38 cellular contexts compared by ENCODE assay signal in genomic region chr14:79370969-79371368, GRCh38.
"Had no signal": no experiment of that assay in that cellular context is flagged by ENCODE, and none has a peak within 500 bp of the region (broad histone marks: within the 10 kb centered on the region; RNA-seq: fewer than 3 reads in every experiment).

No MANE protein-coding gene starts in this region.

- ATAC-seq: activated CD8-positive, alpha-beta T cell treated with anti-CD3 and anti-CD28 coated beads for 36 hours; activated naive CD4-positive, alpha-beta T cell treated with anti-CD3 and anti-CD28 coated beads, Interleukin-2, amount 50 U/mL, for 72 hours; activated T-cell treated with anti-CD3 and anti-CD28 coated beads, Interleukin-2, amount 50 U/mL, for 4 hours; activated T-cell treated with anti-CD3 and anti-CD28 coated beads, Interleukin-2, amount 50 U/mL, for 72 hours; activated T-helper 17 cell treated with anti-CD3 and anti-CD28 coated beads, Interleukin-2, amount 50 U/mL, for 72 hours had no signal

- H3K27ac Mint-ChIP-seq: activated B cell treated with CpG ODN at 0.5 μM for 24 hours; activated CD4-positive, alpha-beta memory T cell treated with anti-CD3 and anti-CD28 coated beads for 36 hours; activated CD4-positive, alpha-beta T cell treated with anti-CD3 and anti-CD28 coated beads, Interleukin-2, amount 10 ng/mL, durations not matched to agents 24 days and 14 days; activated CD8-positive, alpha-beta T cell treated with anti-CD3 and anti-CD28 coated beads for 36 hours; activated naive CD4-positive, alpha-beta T cell treated with anti-CD3 and anti-CD28 coated beads for 36 hours; activated naive CD4-positive, alpha-beta T cell treated with anti-CD3 and anti-CD28 coated beads, Interleukin-2, amount 50 U/mL, for 72 hours; activated naive CD8-positive, alpha-beta T cell treated with anti-CD3 and anti-CD28 coated beads for 36 hours; activated T-cell treated with anti-CD3 and anti-CD28 coated beads, Interleukin-2, amount 50 U/mL, for 72 hours; activated T-helper 1 cell treated with anti-CD3 and anti-CD28 coated beads, Interleukin-12 subunit alpha, Interleukin-12 subunit beta, Interleukin-2, Interleukin-4 antibody, amounts not matched to agents 30 ng/mL and 10 ng/mL and 1 ng/mL, durations not matched to agents 14 hours and 24 hours and 36 hours; activated T-helper 17 cell treated with anti-CD3 and anti-CD28 coated beads, Interleukin-2, amount 50 U/mL, for 72 hours; brain; T-helper 1 cell treated with Interleukin-12 subunit alpha and Interleukin-12 subunit beta and Interleukin-4 antibody, amounts not matched to agents 30 μg/mL and 1 μg/mL, for 36 hours; T-helper 2 cell treated with Interferon-gamma antibody and Interleukin-4, amounts not matched to agents 5 μg/mL and 100 μg/mL, for 36 hours had no signal

- H3K36me3 Mint-ChIP-seq: activated CD4-positive, alpha-beta memory T cell treated with anti-CD3 and anti-CD28 coated beads for 36 hours; activated naive CD4-positive, alpha-beta T cell treated with anti-CD3 and anti-CD28 coated beads, Interleukin-2, amount 50 U/mL, for 72 hours; activated naive CD8-positive, alpha-beta T cell treated with anti-CD3 and anti-CD28 coated beads for 36 hours had no signal

- H3K36me3 ChIP-seq: adrenal gland, cardiac muscle cell had no signal

- FAIRE-seq: bronchial epithelial cell, TTC549 had no signal

- H3K4me3 ChIP-seq: adrenal gland, cardiac muscle cell had no signal

- H3K27ac ChIP-seq: adrenal gland, cardiac muscle cell, VCaP had no signal

- H3K4me1 ChIP-seq: adrenal gland had no signal

- H3K4me1 Mint-ChIP-seq: activated B cell treated with CpG ODN at 0.5 μM for 24 hours; activated CD4-positive, alpha-beta T cell treated with anti-CD3 and anti-CD28 coated beads, Interleukin-2, amount 10 ng/mL, durations not matched to agents 24 days and 14 days; activated naive CD8-positive, alpha-beta T cell treated with anti-CD3 and anti-CD28 coated beads for 36 hours; activated T-helper 17 cell treated with anti-CD3 and anti-CD28 coated beads, Interleukin-2, amount 50 U/mL, for 72 hours; central memory CD8-positive, alpha-beta T cell had no signal

- H3K27me3 ChIP-seq: adrenal gland, cardiac muscle cell had no signal

- DNase-seq: activated B cell treated with CpG ODN at 0.5 μM for 24 hours; activated CD4-positive, alpha-beta memory T cell treated with anti-CD3 and anti-CD28 coated beads for 36 hours; activated CD4-positive, alpha-beta T cell treated with anti-CD3 and anti-CD28 coated beads for 4 hours; activated CD4-positive, alpha-beta T cell treated with anti-CD3 and anti-CD28 coated beads, Interleukin-2, amount 10 ng/mL, durations not matched to agents 24 days and 14 days; activated CD4-positive, alpha-beta T cell treated with anti-CD3 and anti-CD28 coated beads, Interleukin-2, amount 50 U/mL, for 1 hour; activated CD4-positive, alpha-beta T cell treated with anti-CD3 and anti-CD28 coated beads, Interleukin-2, amount 50 U/mL, for 4 hours; activated CD4-positive, CD25-positive, alpha-beta regulatory T cell treated with anti-CD3 and anti-CD28 coated beads, Interleukin-2, amount 50 U/mL, for 72 hours; activated CD8-positive, alpha-beta memory T cell treated with anti-CD3 and anti-CD28 coated beads, Interleukin-2, amount 50 U/mL, for 4 hours; activated CD8-positive, alpha-beta T cell treated with anti-CD3 and anti-CD28 coated beads for 36 hours; activated effector memory CD4-positive, alpha-beta T cell treated with anti-CD3 and anti-CD28 coated beads, Interleukin-2, amount 50 U/mL, for 16 hours; activated gamma-delta T cell treated with Interleukin-2 at 50 U/mL for 16 hours; activated naive CD4-positive, alpha-beta T cell; activated naive CD4-positive, alpha-beta T cell treated with anti-CD3 and anti-CD28 coated beads for 36 hours; activated naive CD4-positive, alpha-beta T cell treated with anti-CD3 and anti-CD28 coated beads, Interleukin-2, amount 50 U/mL, for 16 hours; activated naive CD8-positive, alpha-beta T cell treated with anti-CD3 and anti-CD28 coated beads for 36 hours; activated T-cell treated with anti-CD3 and anti-CD28 coated beads for 4 hours; activated T-cell treated with anti-CD3 and anti-CD28 coated beads, Interleukin-2, amount 50 U/mL, for 1 hour; activated T-cell treated with anti-CD3 and anti-CD28 coated beads, Interleukin-2, amount 50 U/mL, for 4 hours; activated T-cell treated with anti-CD3 and anti-CD28 coated beads, Interleukin-2, amount 50 U/mL, for 72 hours; adrenal gland; amniotic stem cell; aorta; caudate nucleus; cerebellar nuclear complex; T-helper 1 cell; T-helper 2 cell; T-helper 9 cell had no signal

- H3K4me3 Mint-ChIP-seq: activated B cell treated with CpG ODN at 0.5 μM for 24 hours; activated CD4-positive, alpha-beta memory T cell treated with anti-CD3 and anti-CD28 coated beads for 36 hours; activated CD4-positive, alpha-beta T cell treated with anti-CD3 and anti-CD28 coated beads, Interleukin-2, amount 10 ng/mL, durations not matched to agents 24 days and 14 days; activated CD8-positive, alpha-beta T cell treated with anti-CD3 and anti-CD28 coated beads for 36 hours; activated naive CD4-positive, alpha-beta T cell treated with anti-CD3 and anti-CD28 coated beads for 36 hours; activated naive CD8-positive, alpha-beta T cell treated with anti-CD3 and anti-CD28 coated beads for 36 hours; activated T-cell treated with anti-CD3 and anti-CD28 coated beads, Interleukin-2, amount 50 U/mL, for 4 hours; activated T-cell treated with anti-CD3 and anti-CD28 coated beads, Interleukin-2, amount 50 U/mL, for 72 hours; activated T-helper 1 cell treated with anti-CD3 and anti-CD28 coated beads, Interleukin-12 subunit alpha, Interleukin-12 subunit beta, Interleukin-2, Interleukin-4 antibody, amounts not matched to agents 30 ng/mL and 10 ng/mL and 1 ng/mL, durations not matched to agents 14 hours and 24 hours and 36 hours; activated T-helper 17 cell treated with anti-CD3 and anti-CD28 coated beads, Interleukin-2, amount 50 U/mL, for 72 hours; brain; central memory CD8-positive, alpha-beta T cell; T-helper 1 cell treated with Interleukin-12 subunit alpha and Interleukin-12 subunit beta and Interleukin-4 antibody, amounts not matched to agents 30 μg/mL and 1 μg/mL, for 36 hours; T-helper 2 cell treated with Interferon-gamma antibody and Interleukin-4, amounts not matched to agents 5 μg/mL and 100 μg/mL, for 36 hours had no signal

- H3K9me3 ChIP-seq: adrenal gland had no signal

- H3K9me3 Mint-ChIP-seq: activated CD4-positive, alpha-beta memory T cell treated with anti-CD3 and anti-CD28 coated beads for 36 hours; activated CD4-positive, alpha-beta T cell treated with anti-CD3 and anti-CD28 coated beads, Interleukin-2, amount 10 ng/mL, durations not matched to agents 24 days and 14 days; activated T-helper 1 cell treated with anti-CD3 and anti-CD28 coated beads, Interleukin-12 subunit alpha, Interleukin-12 subunit beta, Interleukin-2, Interleukin-4 antibody, amounts not matched to agents 30 ng/mL and 10 ng/mL and 1 ng/mL, durations not matched to agents 14 hours and 24 hours and 36 hours; brain had no signal

- H3K27me3 Mint-ChIP-seq: activated B cell treated with CpG ODN at 0.5 μM for 24 hours; activated CD4-positive, alpha-beta memory T cell treated with anti-CD3 and anti-CD28 coated beads for 36 hours; activated CD4-positive, alpha-beta T cell treated with anti-CD3 and anti-CD28 coated beads, Interleukin-2, amount 10 ng/mL, durations not matched to agents 24 days and 14 days; activated CD8-positive, alpha-beta T cell treated with anti-CD3 and anti-CD28 coated beads for 36 hours; activated T-helper 17 cell treated with anti-CD3 and anti-CD28 coated beads, Interleukin-2, amount 50 U/mL, for 72 hours; brain; central memory CD8-positive, alpha-beta T cell had no signal
